ENCODE assay signal across 9 cellular contexts in the genomic region with DNA sequence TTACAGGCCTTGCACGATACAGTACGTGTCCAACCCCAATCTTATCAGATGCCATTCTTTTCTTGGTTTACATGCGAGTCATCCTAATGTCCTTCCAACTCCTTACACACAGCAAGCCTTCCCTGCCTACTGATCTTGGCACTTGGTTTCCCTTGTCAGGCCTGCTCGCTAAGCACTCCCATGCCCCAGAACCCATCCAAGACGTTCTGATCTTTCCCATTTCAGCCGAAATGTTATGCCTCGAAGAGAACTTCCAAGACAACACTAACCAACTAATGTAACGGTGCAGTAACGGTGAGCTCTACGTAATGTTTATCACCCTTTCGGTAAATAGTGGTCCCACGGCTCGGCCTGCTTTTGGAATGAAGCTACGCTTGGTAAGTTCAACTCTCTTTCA. TPM values are rescaled to one million over a fixed set of nuclear protein-coding genes. Genes with fewer than 3 reads are reported as not detected.
DNase-seq lines count a peak whose midpoint lies in the region; ATAC-seq and TF ChIP-seq lines count a peak whose summit lies in the region.
"Had no signal": no experiment of that assay in that cellular context is flagged by ENCODE, and none has a peak within 500 bp of the region (broad histone marks: within the 10 kb centered on the region; RNA-seq: fewer than 3 reads in every experiment).

No MANE protein-coding gene starts in this region.

- DNase-seq in GM06990 (ENCODE audit: extremely low read depth, insufficient read length), result no peak
- DNase-seq in PC-3, result no peak
- no peak for DNase-seq in esophagus squamous epithelium (lab: John Stamatoyannopoulos, UW)
- DNase-seq in sigmoid colon, result no peak
- DNase-seq in NCI-H2196 treated with DMSO at 0.1 percent for 48 hours (lab: John Stamatoyannopoulos, UW; ENCODE audit: unreplicated experiment), result no peak
- DNase-seq in SIG-M5 treated with dmso at 0.1 percent for 504 hours (lab: John Stamatoyannopoulos, UW; ENCODE audit: unreplicated experiment), result no peak
- DNase-seq in stimulated activated CD4-positive, alpha-beta T cell treated with anti-CD3 and anti-CD28 coated beads, Interleukin-2, amount 100 ng/mL, for 48 hours, result no peak
- no peak for DNase-seq in occipital lobe (lab: John Stamatoyannopoulos, UW)

- H3K9me3 ChIP-seq in PC-3 (ENCODE audit: low read length) (no peaks in the 10 kb centered on the region), esophagus squamous epithelium (no peaks in the 10 kb centered on the region), sigmoid colon (no peaks in the 10 kb centered on the region)

- 3 to 4% methylated on average over 14 of the region's 14 CpGs for WGBS in esophagus squamous epithelium, 2 donors
- 4 to 6% methylated on average over 14 of the region's 14 CpGs for WGBS in sigmoid colon, 2 donors

- peaks cover 8% of the 10 kb centered on the region; the same call in 1 of the 2 replicates for H3K4me1 ChIP-seq in PC-3 (ENCODE audit: insufficient read depth, low read length)
- peaks cover 0 to 29% (median 19%) of the 10 kb centered on the region in 3 donors for H3K4me1 ChIP-seq in esophagus squamous epithelium
- peaks cover 0 to 22% (median 19%) of the 10 kb centered on the region in 4 donors for H3K4me1 ChIP-seq in sigmoid colon

- H3K27ac ChIP-seq in PC-3 (ENCODE audit: low read length), result peak overlapping the region; percentile 60
- H3K27ac ChIP-seq in esophagus squamous epithelium, result peak overlapping the region; percentile 79 to 88 (median 86)
- peak overlapping the region; percentile 72 to 84 (median 76) for H3K27ac ChIP-seq in sigmoid colon

- no peaks in the 10 kb centered on the region for H3K9me2 ChIP-seq in PC-3 (replicated peaks; ENCODE audit: low read length)

- H3F3A ChIP-seq in PC-3 (ENCODE audit: low read length, unreplicated experiment), result no peaks in the 10 kb centered on the region

- intact Hi-C loops in PC-3 (cut with micrococcal nuclease) (no loop called here), esophagus squamous epithelium (cut with DNase I) (no loop called here), sigmoid colon (cut with DNase I) (no loop called here)

- no peak for ATAC-seq in PC-3

- peak overlapping the region; percentile 58 for H2AFZ ChIP-seq in PC-3 (ENCODE audit: low read length)

- BruUV-seq in PC-3 (replicated peaks; lab: Mats Ljungman, UMichigan), result TSS peak; percentile 70

- TF ChIP-seq EP300 in sigmoid colon (IDR thresholded peaks at IDR 0.05), result no peak

- H3K36me3 ChIP-seq in GM06990 (ENCODE audit: control insufficient read depth, insufficient read depth, low read length), result peaks cover 23% of the 10 kb centered on the region
- H3K36me3 ChIP-seq in PC-3 (ENCODE audit: low read depth, low read length), result peaks cover 18% of the 10 kb centered on the region
- peaks cover 24 to 34% (median 30%) of the 10 kb centered on the region in 3 donors for H3K36me3 ChIP-seq in esophagus squamous epithelium
- peaks cover 23 to 34% (median 31%) of the 10 kb centered on the region in 4 donors for H3K36me3 ChIP-seq in sigmoid colon

- peak overlapping the region; percentile 98 for H3K4me2 ChIP-seq in PC-3 (ENCODE audit: low read length)

- peak overlapping the region; percentile 99 for H3K9ac ChIP-seq in PC-3 (ENCODE audit: low read length)

- H3K4me3 ChIP-seq in GM06990 (replicated peaks; ENCODE audit: low read depth, low read length) (peak overlapping the region; percentile 95), PC-3 (ENCODE audit: low read length) (peak overlapping the region; percentile 98), esophagus squamous epithelium (peak overlapping the region; percentile 58 to 77 (median 69)), sigmoid colon (peak overlapping the region; percentile 59 to 77 (median 74))

- TF ChIP-seq CTCF in GM06990 (IDR thresholded peaks at IDR 0.05; ENCODE audit: insufficient read depth, low read length, poor library complexity, severe bottlenecking) (no peak), PC-3 (conservative IDR thresholded peaks at IDR 0.05; ENCODE audit: low read depth, low read length) (no peak), esophagus squamous epithelium (IDR thresholded peaks at IDR 0.05) (no peak), sigmoid colon (IDR thresholded peaks at IDR 0.05) (no peak)

- CTCF ChIA-PET in PC-3 (lab: Charles Lee), result no interaction called here

- TF ChIP-seq POLR2A in esophagus squamous epithelium (IDR thresholded peaks at IDR 0.05) (no peak), sigmoid colon (IDR thresholded peaks at IDR 0.05) (no peak)

- H4K20me1 ChIP-seq in PC-3 (ENCODE audit: low read length), result no peaks in the 10 kb centered on the region

- POLR2A ChIA-PET in PC-3 (lab: Charles Lee; ENCODE audit: unreplicated experiment), result no interaction called here

- H3K27me3 ChIP-seq in GM06990 (replicated peaks; ENCODE audit: control insufficient read depth, insufficient read depth, low read length) (no peaks in the 10 kb centered on the region), PC-3 (ENCODE audit: low read length) (0 out of 2 replicates have a peak, but pooled peaks cover 2% of the 10 kb centered on the region), esophagus squamous epithelium (peaks cover 0 to 7% (median 0%) of the 10 kb centered on the region in 4 donors), sigmoid colon (no peaks in the 10 kb centered on the region)

- peaks cover 28% of the 10 kb centered on the region for H3K79me2 ChIP-seq in PC-3 (ENCODE audit: low read length)

RNA-seq across cellular contexts. Expression of gene PES1, which starts 0.5 kb away (rescaled TPM):
- 105 and 154 TPM in 2 replicates for total RNA-seq in PC-3 (2014; rRNA removed)
- total RNA-seq in esophagus squamous epithelium, result 10 to 100 TPM; 45.3 to 67.0 (median 58.4) TPM
- total RNA-seq in sigmoid colon, result 10 to 100 TPM; 33.2 to 48.1 (median 43.1) TPM
- 10 to 100 TPM; 25.0 to 64.8 (median 33.0) TPM for polyA plus RNA-seq in sigmoid colon
- total RNA-seq in occipital lobe, result 41.3 TPM

RNA-seq across cellular contexts. Expression of gene TCN2, which starts 15.8 kb away (rescaled TPM):
- total RNA-seq in PC-3 (2014; rRNA removed) (1.7 and 4.2 TPM in 2 replicates), esophagus squamous epithelium (10 to 100 TPM in 2 of 4 donors, 1 to 10 TPM in 2; 1.9 to 20.4 (median 10.4) TPM), sigmoid colon (10 to 100 TPM; 23.5 to 45.7 (median 25.5) TPM), occipital lobe (8.4 TPM)
- 10 to 100 TPM in 2 of 3 donors, 1 to 10 TPM in 1; 8.4 to 28.7 (median 17.1) TPM for polyA plus RNA-seq in sigmoid colon
- total RNA-seq: activated B cell treated with CpG ODN at 0.5 μM for 24 hours had no signal

RNA-seq across cellular contexts. Expression of gene GAL3ST1, which starts 16.7 kb away (rescaled TPM):
- total RNA-seq in PC-3 (2014; rRNA removed) (not detected in 2 replicates), esophagus squamous epithelium (1 to 10 TPM in 2 of 4 donors, not detected in 2; 1.1 to 2.4 TPM), sigmoid colon (1 to 10 TPM in 2 of 4 donors, under 1 TPM in 2; 0.68 to 2.8 (median 1.5) TPM), occipital lobe (0.94 TPM)
- polyA plus RNA-seq in sigmoid colon, result 10 to 100 TPM in 1 of 3 donors, 1 to 10 TPM in 2; 3.6 to 10.2 (median 5.8) TPM
- total RNA-seq: activated B cell treated with CpG ODN at 0.5 μM for 24 hours had no signal

RNA-seq across cellular contexts. Expression of gene SLC35E4, which starts 44.4 kb away (rescaled TPM):
- total RNA-seq in PC-3 (2014; rRNA removed) (16.8 and 18.1 TPM in 2 replicates), esophagus squamous epithelium (1 to 10 TPM; 5.5 to 8.3 (median 6.3) TPM), sigmoid colon (1 to 10 TPM; 5.0 to 7.7 (median 6.4) TPM), occipital lobe (5.5 TPM)
- 1 to 10 TPM; 1.2 to 4.0 (median 2.1) TPM for polyA plus RNA-seq in sigmoid colon

RNA-seq across cellular contexts. Expression of gene SEC14L6, which starts 44.6 kb away (rescaled TPM):
- total RNA-seq in PC-3 (2014; rRNA removed) (not detected in 2 replicates), esophagus squamous epithelium (under 1 TPM in 1 of 4 donors, not detected in 3; 0.19 TPM), sigmoid colon (1 to 10 TPM in 1 of 4 donors, under 1 TPM in 2, not detected in 1; 0.41 to 4.3 (median 0.83) TPM), occipital lobe (1.4 TPM)
- under 1 TPM in 1 of 3 donors, not detected in 2; 0.10 TPM for polyA plus RNA-seq in sigmoid colon
- total RNA-seq: activated B cell treated with CpG ODN at 0.5 μM for 24 hours had no signal
